Comparison of ENCODE assay signal across 20 cellular contexts in the genomic region with DNA sequence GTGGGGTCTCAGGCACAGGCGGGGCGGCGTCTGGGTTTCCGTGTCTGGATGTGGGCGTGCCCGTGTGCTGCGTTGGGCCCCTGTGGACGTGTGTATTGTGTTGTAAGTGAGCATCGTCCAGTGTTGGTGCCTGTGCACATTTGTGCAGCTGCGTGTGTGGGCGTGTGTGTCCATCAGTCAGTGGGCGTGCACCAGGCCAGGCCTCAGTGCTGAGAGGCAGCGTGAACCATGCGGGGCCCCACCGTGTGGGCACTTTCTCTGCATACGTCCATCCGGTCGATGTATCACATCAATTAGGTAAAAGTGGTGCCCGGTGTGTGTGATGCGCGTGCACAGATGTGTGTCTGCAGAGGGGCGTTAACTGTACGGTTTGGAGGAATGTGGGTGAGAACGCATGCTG. TPM values are rescaled to one million over a fixed set of nuclear protein-coding genes. Genes with fewer than 3 reads are reported as not detected.
DNase-seq lines count a peak whose midpoint lies in the region; ATAC-seq, FAIRE-seq and TF ChIP-seq lines count a peak whose summit lies in the region.
"Had no signal": no experiment of that assay in that cellular context is flagged by ENCODE, and none has a peak within 500 bp of the region (broad histone marks: within the 10 kb centered on the region; RNA-seq: fewer than 3 reads in every experiment).

No MANE protein-coding gene starts in this region.

- peaks cover 43% of the 10 kb centered on the region for H3K79me1 ChIP-seq in mesenchymal stem cell (replicated peaks; ENCODE audit: low read length, poor library complexity, severe bottlenecking)

- ATAC-seq in CD4-positive, CD25-positive, alpha-beta regulatory T cell (ENCODE audit: low read depth in 2 of 2): no peak
- no peak for ATAC-seq in K562
- no peak for ATAC-seq in HG02970 (IDR thresholded peaks at IDR 0.05; ENCODE audit: low FRiP score, unreplicated experiment)

- no peak overlapping the region for H3K4ac ChIP-seq in mesenchymal stem cell (ENCODE audit: low read depth in 1 of 2, low read length in 2 of 2)

- TF ChIP-seq POLR2A in K562 (conservative IDR thresholded peaks at IDR 0.05): no peak

- H3K14ac ChIP-seq in mesenchymal stem cell (ENCODE audit: low read length in 2 of 2): no peak overlapping the region

- H3K4me2 ChIP-seq in K562 (ENCODE audit: insufficient read depth, low read length) (no peak overlapping the region), mesenchymal stem cell (ENCODE audit: low read length, poor library complexity, severe bottlenecking) (no peak overlapping the region)

- peaks cover 11% of the 10 kb centered on the region for H3K4me1 ChIP-seq in CD4-positive, CD25-positive, alpha-beta regulatory T cell (ENCODE audit: control insufficient read depth, insufficient read depth, low read length, poor library complexity, severe bottlenecking)
- H3K4me1 ChIP-seq in K562 (replicated peaks in 1 of 2; ENCODE audit: control insufficient read depth in 2 of 2, insufficient read depth in 2 of 2, low read length in 2 of 2) (peaks cover 8 to 62% of the 10 kb centered on the region in 2 experiments; a peak in 4 of 5 replicates), mesenchymal stem cell (ENCODE audit: control insufficient read depth, insufficient read depth, low read depth, low read length) (peaks cover 23% of the 10 kb centered on the region)

- no peaks in the 10 kb centered on the region for H3K27me3 Mint-ChIP-seq in CD4-positive, CD25-positive, alpha-beta regulatory T cell
- H3K27me3 Mint-ChIP-seq in endothelial cell (ENCODE audit: unreplicated experiment): peaks cover 9% of the 10 kb centered on the region

- no peaks in the 10 kb centered on the region for H3K27me3 ChIP-seq in CD4-positive, CD25-positive, alpha-beta regulatory T cell (ENCODE audit: control insufficient read depth, insufficient read depth, low read length)
- H3K27me3 ChIP-seq in K562 (ENCODE audit: control insufficient read depth in 2 of 2, insufficient read depth in 2 of 2, low read length in 2 of 2) (no peaks in the 10 kb centered on the region), mesenchymal stem cell (ENCODE audit: control insufficient read depth in 1 of 2, insufficient read depth in 1 of 2, low read length in 2 of 2) (peaks cover 0 to 9% of the 10 kb centered on the region in 2 experiments)

- H3K9me1 ChIP-seq in K562 (ENCODE audit: control insufficient read depth, insufficient read depth, low read length): no peaks in the 10 kb centered on the region

- no peak for DNase-seq in CD4-positive, CD25-positive, alpha-beta regulatory T cell
- DNase-seq in K562 (ENCODE audit: extremely low read depth in 1 of 4, low spot score in 3 of 4) (no peak), endothelial cell (ENCODE audit: low spot score) (no peak), SHP77 (lab: John Stamatoyannopoulos, UW) (no peak), mesenchymal stem cell (no peak)
- DNase-seq: BE2C; C1 segment of cervical spinal cord; CD4-positive, alpha-beta T cell; DMS153; DMS79; GDM1; GM23248; HCEC 1CT; HFFc6 had no signal

- H3K9ac ChIP-seq in K562 (ENCODE audit: insufficient read depth in 1 of 2, low read depth in 2 of 2, low read length in 2 of 2) (peak overlapping the region in 1 of 2 experiments; percentile 35; a peak in 1 of 4 replicates), mesenchymal stem cell (ENCODE audit: low read length) (no peak overlapping the region)
- H3K9ac ChIP-seq: GM23248 had no signal

- no peak overlapping the region for H2BK12ac ChIP-seq in mesenchymal stem cell (ENCODE audit: low read length in 2 of 2)

- H3K18ac ChIP-seq in mesenchymal stem cell (ENCODE audit: low read depth in 1 of 2, low read length in 2 of 2): no peak overlapping the region

- WGBS in K562 (ENCODE audit: insufficient coverage, low coverage, missing lambda C conversion rate): 91% methylated on average over 24 of the region's 24 CpGs
- 95% methylated on average over 24 of the region's 24 CpGs for WGBS in mesenchymal stem cell

- H3K4me3 Mint-ChIP-seq in CD4-positive, CD25-positive, alpha-beta regulatory T cell: peak overlapping the region in 3 of 4 donors; percentile 36 to 84 (median 78)
- peak overlapping the region; percentile 81 for H3K4me3 Mint-ChIP-seq in endothelial cell (ENCODE audit: unreplicated experiment)
- H3K4me3 Mint-ChIP-seq: CD4-positive, alpha-beta T cell; HFFc6 had no signal

- FAIRE-seq in K562 (lab: Jason Lieb, UNC): peak; percentile 46
- FAIRE-seq: GM12892, GM18507, H54 had no signal

- intact Hi-C loops in K562 (cut with micrococcal nuclease): no loop called here

- H4K91ac ChIP-seq in mesenchymal stem cell (ENCODE audit: low read length): no peak overlapping the region

- POLR2A ChIA-PET in K562 (lab: Yijun Ruan, JAX): interaction anchor here (0.5 to 1.2 kb wide), 2 partner anchors 13 to 392 kb away, joined by 3 read pairs; no protein-coding TSS in a partner anchor

- H3K79me2 ChIP-seq in K562 (ENCODE audit: control insufficient read depth, insufficient read depth, low read length): no peaks in the 10 kb centered on the region; the same call in 2 of the 3 replicates

- in situ Hi-C loops in K562 (cut with MboI): no loop called here

- H2AK5ac ChIP-seq in mesenchymal stem cell (ENCODE audit: low read length, severe bottlenecking): no peak overlapping the region

- TF ChIP-seq CTCF in K562 (IDR thresholded peaks at IDR 0.05 in 2 of 3, conservative IDR thresholded peaks at IDR 0.05 in 1 of 3; ENCODE audit: insufficient read depth in 2 of 3, low read depth in 1 of 3, low read length in 3 of 3) (no peak), endothelial cell (IDR thresholded peaks at IDR 0.05; ENCODE audit: unreplicated experiment) (no peak)

- CTCF ChIA-PET in K562 (lab: Yijun Ruan, JAX; ENCODE audit: low intra/inter-chr PET ratio): no interaction called here

- H2BK15ac ChIP-seq in mesenchymal stem cell (ENCODE audit: low read depth, poor library complexity, severe bottlenecking): no peak overlapping the region

- no peaks in the 10 kb centered on the region for H3K9me3 ChIP-seq in CD4-positive, CD25-positive, alpha-beta regulatory T cell (ENCODE audit: control insufficient read depth in 2 of 2, low read length in 2 of 2)
- no peaks in the 10 kb centered on the region for H3K9me3 ChIP-seq in K562 (replicated peaks; ENCODE audit: control insufficient read depth, insufficient read depth, low read depth, low read length)
- H3K9me3 ChIP-seq in mesenchymal stem cell (ENCODE audit: control insufficient read depth, low read length): no peaks in the 10 kb centered on the region
- H3K9me3 ChIP-seq: BE2C had no signal

- H2AFZ ChIP-seq in K562 (ENCODE audit: low read depth, low read length) (no peak overlapping the region), mesenchymal stem cell (ENCODE audit: low read depth, low read length) (no peak overlapping the region)
- H2AFZ ChIP-seq: GM23248 had no signal

- H3K4me1 Mint-ChIP-seq in CD4-positive, CD25-positive, alpha-beta regulatory T cell: peaks cover 0 to 9% (median 2%) of the 10 kb centered on the region in 4 donors
- no peaks in the 10 kb centered on the region for H3K4me1 Mint-ChIP-seq in endothelial cell (ENCODE audit: unreplicated experiment)

- TF ChIP-seq EP300 in K562 (IDR thresholded peaks at IDR 0.05; ENCODE audit: low read length): no peak

- BruUV-seq in K562 (replicated peaks; lab: Mats Ljungman, UMichigan): no TSS peak

- peaks cover 0 to 2% (median 0%) of the 10 kb centered on the region in 7 donors for H3K9me3 Mint-ChIP-seq in CD4-positive, CD25-positive, alpha-beta regulatory T cell
- H3K9me3 Mint-ChIP-seq in endothelial cell (ENCODE audit: unreplicated experiment): no peaks in the 10 kb centered on the region
- H3K9me3 Mint-ChIP-seq: CD4-positive, alpha-beta T cell; HFFc6 had no signal

- no peak overlapping the region for H3K23ac ChIP-seq in mesenchymal stem cell (ENCODE audit: low read length in 2 of 2)

- no peak overlapping the region for H3K27ac Mint-ChIP-seq in CD4-positive, CD25-positive, alpha-beta regulatory T cell
- no peak overlapping the region for H3K27ac Mint-ChIP-seq in endothelial cell (ENCODE audit: unreplicated experiment)
- H3K27ac Mint-ChIP-seq: CD4-positive, alpha-beta T cell; HFFc6 had no signal

- no peak overlapping the region for H3K4me3 ChIP-seq in CD4-positive, CD25-positive, alpha-beta regulatory T cell (ENCODE audit: low read depth, low read length)
- H3K4me3 ChIP-seq in K562 (no peak overlapping the region), mesenchymal stem cell (ENCODE audit: insufficient read depth in 1 of 2, low read depth in 1 of 2, low read length in 2 of 2) (no peak overlapping the region)
- H3K4me3 ChIP-seq: GM23248 had no signal

- no peak overlapping the region for H2BK120ac ChIP-seq in mesenchymal stem cell (ENCODE audit: low read depth, low read length)

- H4K8ac ChIP-seq in mesenchymal stem cell (ENCODE audit: low read length): no peak overlapping the region

- H2BK5ac ChIP-seq in mesenchymal stem cell (ENCODE audit: low read depth, low read length, poor library complexity, severe bottlenecking): no peak overlapping the region

- TF ChIP-seq RAD21 in K562 (CRISPR knock-in tag; conservative IDR thresholded peaks at IDR 0.05 in 1 of 2, IDR thresholded peaks at IDR 0.05 in 1 of 2): no peak

- H3K36me3 Mint-ChIP-seq in CD4-positive, CD25-positive, alpha-beta regulatory T cell: no peaks in the 10 kb centered on the region
- H3K36me3 Mint-ChIP-seq in endothelial cell (ENCODE audit: low read depth, unreplicated experiment): peaks cover 15% of the 10 kb centered on the region

- no peak overlapping the region for H3K27ac ChIP-seq in CD4-positive, CD25-positive, alpha-beta regulatory T cell (ENCODE audit: insufficient read depth, low read length, poor library complexity, severe bottlenecking)
- no peak overlapping the region for H3K27ac ChIP-seq in K562 (ENCODE audit: extremely low read depth, low read depth, low read length)
- H3K27ac ChIP-seq in mesenchymal stem cell (ENCODE audit: low read length, poor library complexity, severe bottlenecking): no peak overlapping the region
- H3K27ac ChIP-seq: GM23248 had no signal

- H3K36me3 ChIP-seq in CD4-positive, CD25-positive, alpha-beta regulatory T cell (ENCODE audit: control insufficient read depth, insufficient read depth, low read length): no peaks in the 10 kb centered on the region
- peaks cover 72% of the 10 kb centered on the region; the same call in 2 of the 3 replicates for H3K36me3 ChIP-seq in K562 (ENCODE audit: control insufficient read depth, insufficient read depth, low read length)
- peaks cover 0 to 91% of the 10 kb centered on the region in 2 experiments for H3K36me3 ChIP-seq in mesenchymal stem cell (ENCODE audit: control insufficient read depth in 1 of 2, insufficient read depth in 2 of 2, low read depth in 1 of 2, low read length in 2 of 2)
- H3K36me3 ChIP-seq: BE2C had no signal

- no peaks in the 10 kb centered on the region; the same call in 1 of the 2 replicates for H4K20me1 ChIP-seq in K562 (replicated peaks; ENCODE audit: control insufficient read depth, insufficient read depth, low read length)

RNA-seq across cellular contexts. Expression of gene AGRN, which starts 24.5 kb away (rescaled TPM):
- total RNA-seq in CD4-positive, CD25-positive, alpha-beta regulatory T cell: 4.2 TPM
- under 1 TPM in 3 of 4 donors, not detected in 1; 0.06 to 0.38 (median 0.21) TPM for polyA plus RNA-seq in CD4-positive, CD25-positive, alpha-beta regulatory T cell
- total RNA-seq in K562 (2011; cell fraction: chromatin; rRNA removed; ENCODE audit: low replicate concordance): 268 and 576 TPM in 2 replicates
- 387 and 414 TPM in 2 replicates for total RNA-seq in K562 (2011; cell fraction: nucleolus; rRNA removed)
- 326 and 377 TPM in 2 replicates for total RNA-seq in K562 (2011; cell fraction: nucleoplasm; rRNA removed)
- total RNA-seq in K562 (2014; rRNA removed): 29.5 and 37.2 TPM in 2 replicates
- total RNA-seq in K562 (2014; rRNA removed; fragmentation: Illumina TruSeq; extraction: Trizol): 4.5 and 4.9 TPM in 2 replicates
- 12.0 and 13.2 TPM in 2 replicates for total RNA-seq in K562 (2015; rRNA removed; fragmentation: Illumina TruSeq; extraction: Trizol)
- 89.7 and 111 TPM in 2 replicates for total RNA-seq in K562 (2021)
- 18.1 and 39.0 TPM in 2 replicates for polyA plus RNA-seq in K562 (2011; rRNA removed)
- polyA plus RNA-seq in K562 (2011; cell fraction: cytosol; rRNA removed): 28.0 and 43.3 TPM in 2 replicates
- 483 and 499 TPM in 2 replicates for polyA plus RNA-seq in K562 (2011; cell fraction: nucleus; rRNA removed)
- 66.2 and 73.2 TPM in 2 replicates for polyA plus RNA-seq in K562 (2012)
- 19.2 and 34.8 TPM in 2 replicates for polyA plus RNA-seq in K562 (2014; fragmentation: Illumina TruSeq; extraction: Trizol)
- polyA plus RNA-seq in K562 (2014; fragmentation: Nextera tagmentation; extraction: Ambion mirVana): under 1 TPM; 0.04 to 0.06 TPM
- 49.3 and 67.7 TPM in 2 replicates for polyA plus RNA-seq in K562 (2014; rRNA removed)
- 12.6 and 21.4 TPM in 2 replicates for polyA minus RNA-seq in K562 (2011; rRNA and poly(A)+ RNA removed)
- polyA minus RNA-seq in K562 (2011; cell fraction: cytosol; rRNA and poly(A)+ RNA removed): 33.4 and 47.6 TPM in 2 replicates
- polyA minus RNA-seq in K562 (2011; cell fraction: nucleus; rRNA and poly(A)+ RNA removed): 68.5 and 80.0 TPM in 2 replicates
- 374 TPM for total RNA-seq in endothelial cell (ENCODE audit: unreplicated experiment)
- 64.9 TPM for polyA plus RNA-seq in mesenchymal stem cell (2013, experiment 1 of 2)
- 62.3 TPM for polyA plus RNA-seq in mesenchymal stem cell (2013, experiment 2 of 2)

RNA-seq across cellular contexts. Expression of gene RNF223, which starts 29.7 kb away (rescaled TPM):
- total RNA-seq in CD4-positive, CD25-positive, alpha-beta regulatory T cell: not detected
- not detected for polyA plus RNA-seq in CD4-positive, CD25-positive, alpha-beta regulatory T cell
- total RNA-seq in K562 (2011; cell fraction: chromatin; rRNA removed; ENCODE audit: low replicate concordance): 0.35 TPM in 1 of 2 replicates, not detected in the other
- 0.17 TPM in 1 of 2 replicates, not detected in the other for total RNA-seq in K562 (2011; cell fraction: nucleolus; rRNA removed)
- not detected in 2 replicates for total RNA-seq in K562 (2011; cell fraction: nucleoplasm; rRNA removed)
- total RNA-seq in K562 (2014; rRNA removed) (0.32 TPM in 1 of 2 replicates, not detected in the other), K562 (2014; rRNA removed; fragmentation: Illumina TruSeq; extraction: Trizol) (not detected in 2 replicates), K562 (2015; rRNA removed; fragmentation: Illumina TruSeq; extraction: Trizol) (not detected in 2 replicates), K562 (2021) (not detected in 2 replicates), endothelial cell (ENCODE audit: unreplicated experiment) (not detected)
- polyA plus RNA-seq in K562 (2011; rRNA removed) (0.04 TPM in 2 replicates), K562 (2014; fragmentation: Illumina TruSeq; extraction: Trizol) (not detected in 2 replicates), K562 (2014; fragmentation: Nextera tagmentation; extraction: Ambion mirVana) (not detected), K562 (2014; rRNA removed) (not detected in 2 replicates)
- 0.04 and 0.06 TPM in 2 replicates for polyA plus RNA-seq in K562 (2011; cell fraction: cytosol; rRNA removed)
- 0.06 and 0.07 TPM in 2 replicates for polyA plus RNA-seq in K562 (2011; cell fraction: nucleus; rRNA removed)
- polyA plus RNA-seq in K562 (2012): 0.04 and 0.11 TPM in 2 replicates
- not detected in 2 replicates for polyA minus RNA-seq in K562 (2011; rRNA and poly(A)+ RNA removed)
- not detected in 2 replicates for polyA minus RNA-seq in K562 (2011; cell fraction: cytosol; rRNA and poly(A)+ RNA removed)
- polyA minus RNA-seq in K562 (2011; cell fraction: nucleus; rRNA and poly(A)+ RNA removed): 0.13 and 0.22 TPM in 2 replicates
- polyA plus RNA-seq in mesenchymal stem cell (2013, experiment 1 of 2): not detected
- not detected for polyA plus RNA-seq in mesenchymal stem cell (2013, experiment 2 of 2)
- total RNA-seq: A172; CD4-positive, alpha-beta T cell; Daoy; GM23248; HFFc6 had no signal
- polyA plus RNA-seq: GM23248 had no signal

RNA-seq across cellular contexts. Expression of gene ISG15, which starts 31.2 kb away (rescaled TPM):
- 76.7 TPM for total RNA-seq in CD4-positive, CD25-positive, alpha-beta regulatory T cell
- 100 to 1,000 TPM; 174 to 489 (median 295) TPM for polyA plus RNA-seq in CD4-positive, CD25-positive, alpha-beta regulatory T cell
- total RNA-seq in K562 (2011; cell fraction: chromatin; rRNA removed; ENCODE audit: low replicate concordance): 2.7 and 7.4 TPM in 2 replicates
- 13.3 and 15.0 TPM in 2 replicates for total RNA-seq in K562 (2011; cell fraction: nucleolus; rRNA removed)
- total RNA-seq in K562 (2011; cell fraction: nucleoplasm; rRNA removed): 6.9 and 9.5 TPM in 2 replicates
- 58.3 and 70.7 TPM in 2 replicates for total RNA-seq in K562 (2014; rRNA removed)
- 0.40 and 0.54 TPM in 2 replicates for total RNA-seq in K562 (2014; rRNA removed; fragmentation: Illumina TruSeq; extraction: Trizol)
- 10.8 and 11.6 TPM in 2 replicates for total RNA-seq in K562 (2015; rRNA removed; fragmentation: Illumina TruSeq; extraction: Trizol)
- total RNA-seq in K562 (2021): 31.1 and 32.5 TPM in 2 replicates
- 14.5 and 15.7 TPM in 2 replicates for polyA plus RNA-seq in K562 (2011; rRNA removed)
- 26.4 and 90.5 TPM in 2 replicates for polyA plus RNA-seq in K562 (2011; cell fraction: cytosol; rRNA removed)
- 11.7 and 19.4 TPM in 2 replicates for polyA plus RNA-seq in K562 (2011; cell fraction: nucleus; rRNA removed)
- 26.7 and 43.1 TPM in 2 replicates for polyA plus RNA-seq in K562 (2012)
- 2.6 and 12.8 TPM in 2 replicates for polyA plus RNA-seq in K562 (2014; fragmentation: Illumina TruSeq; extraction: Trizol)
- polyA plus RNA-seq in K562 (2014; fragmentation: Nextera tagmentation; extraction: Ambion mirVana): 10 to 100 TPM in 1 of 2 experiments, 1 to 10 TPM in 1; 7.2 to 12.2 TPM
- polyA plus RNA-seq in K562 (2014; rRNA removed): 50.8 and 56.1 TPM in 2 replicates
- 1.9 and 3.6 TPM in 2 replicates for polyA minus RNA-seq in K562 (2011; rRNA and poly(A)+ RNA removed)
- polyA minus RNA-seq in K562 (2011; cell fraction: cytosol; rRNA and poly(A)+ RNA removed): 6.9 and 7.5 TPM in 2 replicates
- 1.9 and 5.0 TPM in 2 replicates for polyA minus RNA-seq in K562 (2011; cell fraction: nucleus; rRNA and poly(A)+ RNA removed)
- 33.3 TPM for total RNA-seq in endothelial cell (ENCODE audit: unreplicated experiment)
- polyA plus RNA-seq in mesenchymal stem cell (2013, experiment 1 of 2): 70.3 TPM
- 75.0 TPM for polyA plus RNA-seq in mesenchymal stem cell (2013, experiment 2 of 2)

RNA-seq across cellular contexts. Expression of gene HES4, which starts 44.6 kb away (rescaled TPM):
- total RNA-seq in CD4-positive, CD25-positive, alpha-beta regulatory T cell: 25.9 TPM
- 1 to 10 TPM in 2 of 4 donors, under 1 TPM in 1, not detected in 1; 0.21 to 1.3 (median 1.1) TPM for polyA plus RNA-seq in CD4-positive, CD25-positive, alpha-beta regulatory T cell
- total RNA-seq in K562 (2011; cell fraction: chromatin; rRNA removed; ENCODE audit: low replicate concordance): 5.7 and 23.9 TPM in 2 replicates
- 54.5 and 57.7 TPM in 2 replicates for total RNA-seq in K562 (2011; cell fraction: nucleolus; rRNA removed)
- total RNA-seq in K562 (2011; cell fraction: nucleoplasm; rRNA removed): 14.9 and 19.0 TPM in 2 replicates
- 41.4 and 49.2 TPM in 2 replicates for total RNA-seq in K562 (2014; rRNA removed)
- total RNA-seq in K562 (2014; rRNA removed; fragmentation: Illumina TruSeq; extraction: Trizol): 0.25 TPM in 1 of 2 replicates, not detected in the other
- 1.9 TPM in 2 replicates for total RNA-seq in K562 (2015; rRNA removed; fragmentation: Illumina TruSeq; extraction: Trizol)
- 40.5 and 44.3 TPM in 2 replicates for total RNA-seq in K562 (2021)
- 5.3 and 10.4 TPM in 2 replicates for polyA plus RNA-seq in K562 (2011; rRNA removed)
- 18.6 and 66.9 TPM in 2 replicates for polyA plus RNA-seq in K562 (2011; cell fraction: cytosol; rRNA removed)
- polyA plus RNA-seq in K562 (2011; cell fraction: nucleus; rRNA removed): 86.7 and 173 TPM in 2 replicates
- polyA plus RNA-seq in K562 (2012): 8.3 and 15.7 TPM in 2 replicates
- 0.21 and 0.61 TPM in 2 replicates for polyA plus RNA-seq in K562 (2014; fragmentation: Illumina TruSeq; extraction: Trizol)
- not detected for polyA plus RNA-seq in K562 (2014; fragmentation: Nextera tagmentation; extraction: Ambion mirVana)
- polyA plus RNA-seq in K562 (2014; rRNA removed): 33.7 and 43.7 TPM in 2 replicates
- 0.21 TPM in 1 of 2 replicates, not detected in the other for polyA minus RNA-seq in K562 (2011; rRNA and poly(A)+ RNA removed)
- polyA minus RNA-seq in K562 (2011; cell fraction: cytosol; rRNA and poly(A)+ RNA removed): 3.6 and 11.6 TPM in 2 replicates
- polyA minus RNA-seq in K562 (2011; cell fraction: nucleus; rRNA and poly(A)+ RNA removed): 7.2 and 11.6 TPM in 2 replicates
- 144 TPM for total RNA-seq in endothelial cell (ENCODE audit: unreplicated experiment)
- 28.5 TPM for polyA plus RNA-seq in mesenchymal stem cell (2013, experiment 1 of 2)
- polyA plus RNA-seq in mesenchymal stem cell (2013, experiment 2 of 2): 25.8 TPM
